Comparison of ENCODE assay signal across 9 cellular contexts in the genomic region with DNA sequence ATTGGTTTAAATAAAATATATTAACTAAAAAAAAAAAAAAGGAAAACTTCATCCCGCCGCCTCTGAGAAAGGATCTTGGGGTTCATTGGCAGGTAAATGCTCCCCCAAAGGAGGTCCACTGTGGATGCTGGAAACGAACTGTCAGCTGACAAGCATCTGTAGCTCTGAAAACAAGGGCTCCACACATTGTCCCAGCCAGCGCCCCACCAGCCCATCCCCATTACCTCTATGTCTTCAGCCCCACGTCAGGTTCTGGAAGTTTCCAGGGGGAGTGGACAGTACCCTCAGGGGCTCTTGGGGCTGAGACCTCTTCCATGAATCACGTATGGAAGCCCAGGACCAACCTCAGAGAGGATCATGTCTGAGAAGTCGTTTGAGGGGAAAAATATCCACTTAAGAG.
DNase-seq lines count a peak whose midpoint lies in the region; ATAC-seq and TF ChIP-seq lines count a peak whose summit lies in the region.
"Had no signal": no experiment of that assay in that cellular context is flagged by ENCODE, and none has a peak within 500 bp of the region (broad histone marks: within the 10 kb centered on the region; RNA-seq: fewer than 3 reads in every experiment).

No MANE protein-coding gene starts in this region.

- no peaks in the 10 kb centered on the region for H3K36me3 Mint-ChIP-seq in activated CD8-positive, alpha-beta T cell treated with anti-CD3 and anti-CD28 coated beads, Interleukin-2, amount 10 ng/mL, durations not matched to agents 7 days and 5 days (ENCODE audit: low read depth)
- H3K36me3 Mint-ChIP-seq in glutamatergic neuron (ENCODE audit: unreplicated experiment): no peaks in the 10 kb centered on the region

- CTCF ChIA-PET in activated CD8-positive, alpha-beta T cell treated with anti-CD3 and anti-CD28 coated beads, Interleukin-2, amount 10 ng/mL, durations not matched to agents 7 days and 5 days (lab: Charles Lee): interaction anchor here (0.6 to 2.5 kb wide), 4 partner anchors 8 to 796 kb away, joined by 3 to 13 read pairs (median 4); no protein-coding TSS in a partner anchor

- peak overlapping the region; percentile 93 for H3K9ac ChIP-seq in skeletal muscle satellite cell (ENCODE audit: low read depth, low read length)

- POLR2A ChIA-PET in activated CD8-positive, alpha-beta T cell treated with anti-CD3 and anti-CD28 coated beads, Interleukin-2, amount 10 ng/mL, durations not matched to agents 7 days and 5 days (lab: Charles Lee): interaction anchor here (2.1 kb wide), 1 partner anchor 12 kb away, joined by 7 read pairs; no protein-coding TSS in a partner anchor

- H3K36me3 ChIP-seq in HAP-1 (replicated peaks): peaks cover 5% of the 10 kb centered on the region; the same call in 1 of the 2 replicates
- no peaks in the 10 kb centered on the region for H3K36me3 ChIP-seq in skeletal muscle satellite cell (ENCODE audit: insufficient read depth, low read length)
- H3K36me3 ChIP-seq in BE2C: no peaks in the 10 kb centered on the region

- H3K4me3 Mint-ChIP-seq in activated CD8-positive, alpha-beta T cell treated with anti-CD3 and anti-CD28 coated beads, Interleukin-2, amount 10 ng/mL, durations not matched to agents 7 days and 5 days: peak overlapping the region; percentile 78
- H3K4me3 Mint-ChIP-seq in glutamatergic neuron (ENCODE audit: unreplicated experiment): peak overlapping the region; percentile 22

- H3K4me1 Mint-ChIP-seq in activated CD8-positive, alpha-beta T cell treated with anti-CD3 and anti-CD28 coated beads, Interleukin-2, amount 10 ng/mL, durations not matched to agents 7 days and 5 days (ENCODE audit: low read depth): peaks cover 16% of the 10 kb centered on the region
- H3K4me1 Mint-ChIP-seq in glutamatergic neuron (ENCODE audit: low read depth, unreplicated experiment): peaks cover 2% of the 10 kb centered on the region

- H3K4me2 ChIP-seq in skeletal muscle satellite cell (ENCODE audit: low read length): peak overlapping the region; percentile 99

- H3K27me3 ChIP-seq in HAP-1 (ENCODE audit: low read depth): no peaks in the 10 kb centered on the region
- H3K27me3 ChIP-seq in skeletal muscle satellite cell (ENCODE audit: control insufficient read depth, insufficient read depth, low read length): no peaks in the 10 kb centered on the region
- H3K27me3 ChIP-seq in BE2C: no peaks in the 10 kb centered on the region

- in situ Hi-C loops in HAP-1 (cut with MboI; ENCODE audit: low sequenced_read_pairs): loop anchor here (25.0 kb wide), 1 partner anchor 106 kb away; no protein-coding TSS in a partner anchor

- ATAC-seq in activated CD8-positive, alpha-beta T cell treated with anti-CD3 and anti-CD28 coated beads, Interleukin-2, amount 10 ng/mL, durations not matched to agents 7 days and 5 days: no peak
- ATAC-seq in GM19328 (IDR thresholded peaks at IDR 0.05; ENCODE audit: unreplicated experiment): no peak

- H3K27ac Mint-ChIP-seq in activated CD8-positive, alpha-beta T cell treated with anti-CD3 and anti-CD28 coated beads, Interleukin-2, amount 10 ng/mL, durations not matched to agents 7 days and 5 days: no peak overlapping the region
- H3K27ac Mint-ChIP-seq in glutamatergic neuron (ENCODE audit: unreplicated experiment): no peak overlapping the region

- H3K27me3 Mint-ChIP-seq in activated CD8-positive, alpha-beta T cell treated with anti-CD3 and anti-CD28 coated beads, Interleukin-2, amount 10 ng/mL, durations not matched to agents 7 days and 5 days (ENCODE audit: low read depth): peaks cover 7% of the 10 kb centered on the region
- H3K27me3 Mint-ChIP-seq in glutamatergic neuron (ENCODE audit: unreplicated experiment): peaks cover 4% of the 10 kb centered on the region

- no peak for TF ChIP-seq CTCF in glutamatergic neuron (IDR thresholded peaks at IDR 0.05; ENCODE audit: partially characterized antibody, unreplicated experiment)
- TF ChIP-seq CTCF in BE2C (IDR thresholded peaks at IDR 0.05; ENCODE audit: low read depth, low read length): no peak

- H3K4me1 ChIP-seq in HAP-1 (peaks cover 65% of the 10 kb centered on the region), skeletal muscle satellite cell (ENCODE audit: control insufficient read depth, insufficient read depth, low read length) (peaks cover 85% of the 10 kb centered on the region), BE2C (peaks cover 39% of the 10 kb centered on the region)

- H3K4me3 ChIP-seq in HAP-1 (peak overlapping the region; percentile 30), skeletal muscle satellite cell (ENCODE audit: low read length) (peak overlapping the region; percentile 79), BE2C (ENCODE audit: low read depth, low read length) (no peak overlapping the region)

- H3K9me3 ChIP-seq in HAP-1 (no peaks in the 10 kb centered on the region), skeletal muscle satellite cell (replicated peaks; ENCODE audit: low read length) (no peaks in the 10 kb centered on the region), BE2C (no peaks in the 10 kb centered on the region)

- H3K9me3 Mint-ChIP-seq in activated CD8-positive, alpha-beta T cell treated with anti-CD3 and anti-CD28 coated beads, Interleukin-2, amount 10 ng/mL, durations not matched to agents 7 days and 5 days (ENCODE audit: insufficient read depth): no peaks in the 10 kb centered on the region
- no peaks in the 10 kb centered on the region for H3K9me3 Mint-ChIP-seq in glutamatergic neuron (ENCODE audit: unreplicated experiment)

- peak in 1 of 2 experiments; percentile 8 for DNase-seq in HAP-1 (ENCODE audit: low spot score in 2 of 2)
- DNase-seq in activated CD8-positive, alpha-beta T cell treated with anti-CD3 and anti-CD28 coated beads, Interleukin-2, amount 10 ng/mL, durations not matched to agents 7 days and 5 days: no peak
- no peak for DNase-seq in glutamatergic neuron
- no peak for DNase-seq in NK-92 treated with Interleukin-12 subunit alpha and Interleukin-12 subunit beta, amount 100 ng/mL, for 24 hours (lab: John Stamatoyannopoulos, UW)
- no peak for DNase-seq in BE2C
- DNase-seq in RPMI8226: no peak
- DNase-seq: stimulated activated CD4-positive, alpha-beta T cell treated with anti-CD3 and anti-CD28 coated beads, Interleukin-1b, Interleukin-23, amount 100 ng/mL, for 48 hours had no signal
